Comparison of ENCODE assay signal across 21 cellular contexts in the genomic region with DNA sequence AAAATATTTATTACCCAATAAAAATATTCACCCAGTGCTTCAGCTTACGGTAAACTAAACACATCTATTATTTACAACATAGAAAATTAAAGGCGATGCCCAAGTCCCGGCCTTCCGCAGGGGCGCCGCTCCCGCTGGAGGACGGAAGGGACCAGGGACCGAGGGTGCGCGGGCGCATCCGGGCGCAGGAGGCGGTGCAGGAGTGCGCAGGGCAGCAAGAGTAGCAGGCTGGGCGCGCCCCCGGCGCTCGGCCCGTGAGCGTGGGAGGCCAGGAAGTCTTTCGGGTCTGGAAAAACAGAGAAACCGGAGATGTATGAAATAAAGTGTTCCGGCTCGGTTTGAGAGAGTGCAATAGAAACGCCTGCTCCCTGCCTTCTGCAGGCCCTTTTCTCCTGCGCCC. TPM values are rescaled to one million over a fixed set of nuclear protein-coding genes. Genes with fewer than 3 reads are reported as not detected.
"Had no signal": no experiment of that assay in that cellular context is flagged by ENCODE, and none has a peak within 500 bp of the region (broad histone marks: within the 10 kb centered on the region; RNA-seq: fewer than 3 reads in every experiment).

No MANE protein-coding gene starts in this region.

RNA-seq across cellular contexts. Expression of a gene that starts 6.6 kb away (rescaled TPM):
- total RNA-seq: activated B cell treated with CpG ODN at 0.5 μM for 24 hours; activated CD4-positive, alpha-beta memory T cell treated with anti-CD3 and anti-CD28 coated beads for 36 hours; activated CD4-positive, alpha-beta T cell treated with anti-CD3 and anti-CD28 coated beads, Interleukin-2, amount 10 ng/mL, durations not matched to agents 24 days and 14 days; activated CD8-positive, alpha-beta memory T cell treated with anti-CD3 and anti-CD28 coated beads for 36 hours; activated CD8-positive, alpha-beta T cell treated with anti-CD3 and anti-CD28 coated beads for 36 hours; activated naive CD4-positive, alpha-beta T cell treated with anti-CD3 and anti-CD28 coated beads for 36 hours; activated naive CD4-positive, alpha-beta T cell treated with anti-CD3 and anti-CD28 coated beads, Interleukin-2, amount 50 U/mL, for 72 hours; activated naive CD8-positive, alpha-beta T cell treated with anti-CD3 and anti-CD28 coated beads for 36 hours; activated T-cell treated with anti-CD3 and anti-CD28 coated beads, Interleukin-2, amount 50 U/mL, for 72 hours; activated T-helper 1 cell treated with anti-CD3 and anti-CD28 coated beads, Interleukin-12 subunit alpha, Interleukin-12 subunit beta, Interleukin-2, Interleukin-4 antibody, amounts not matched to agents 30 ng/mL and 10 ng/mL and 1 ng/mL, durations not matched to agents 14 hours and 24 hours and 36 hours; activated T-helper 17 cell treated with anti-CD3 and anti-CD28 coated beads, Interleukin-2, amount 50 U/mL, for 72 hours; aorta; astrocyte; breast epithelium; cardiac septum; T-cell; T-helper 1 cell treated with Interleukin-12 subunit alpha and Interleukin-12 subunit beta and Interleukin-4 antibody, amounts not matched to agents 30 ng/mL and 1 ng/mL, for 36 hours; T-helper 17 cell; T-helper 2 cell treated with Interferon-gamma antibody and Interleukin-4, amounts not matched to agents 100 ng/mL and 5 ng/mL, for 36 hours had no signal
- polyA plus RNA-seq: aorta had no signal

RNA-seq across cellular contexts. Expression of a gene that starts 18.4 kb away (rescaled TPM):
- total RNA-seq: activated B cell treated with CpG ODN at 0.5 μM for 24 hours; activated CD4-positive, alpha-beta memory T cell treated with anti-CD3 and anti-CD28 coated beads for 36 hours; activated CD4-positive, alpha-beta T cell treated with anti-CD3 and anti-CD28 coated beads, Interleukin-2, amount 10 ng/mL, durations not matched to agents 24 days and 14 days; activated CD8-positive, alpha-beta memory T cell treated with anti-CD3 and anti-CD28 coated beads for 36 hours; activated CD8-positive, alpha-beta T cell treated with anti-CD3 and anti-CD28 coated beads for 36 hours; activated naive CD4-positive, alpha-beta T cell treated with anti-CD3 and anti-CD28 coated beads for 36 hours; activated naive CD4-positive, alpha-beta T cell treated with anti-CD3 and anti-CD28 coated beads, Interleukin-2, amount 50 U/mL, for 72 hours; activated naive CD8-positive, alpha-beta T cell treated with anti-CD3 and anti-CD28 coated beads for 36 hours; activated T-cell treated with anti-CD3 and anti-CD28 coated beads, Interleukin-2, amount 50 U/mL, for 4 hours; activated T-cell treated with anti-CD3 and anti-CD28 coated beads, Interleukin-2, amount 50 U/mL, for 72 hours; activated T-helper 1 cell treated with anti-CD3 and anti-CD28 coated beads, Interleukin-12 subunit alpha, Interleukin-12 subunit beta, Interleukin-2, Interleukin-4 antibody, amounts not matched to agents 30 ng/mL and 10 ng/mL and 1 ng/mL, durations not matched to agents 14 hours and 24 hours and 36 hours; activated T-helper 17 cell treated with anti-CD3 and anti-CD28 coated beads, Interleukin-2, amount 50 U/mL, for 72 hours; adrenal gland; aorta; astrocyte; breast epithelium; cardiac septum; T-cell; T-helper 1 cell treated with Interleukin-12 subunit alpha and Interleukin-12 subunit beta and Interleukin-4 antibody, amounts not matched to agents 30 ng/mL and 1 ng/mL, for 36 hours; T-helper 17 cell; T-helper 2 cell treated with Interferon-gamma antibody and Interleukin-4, amounts not matched to agents 100 ng/mL and 5 ng/mL, for 36 hours had no signal
- polyA plus RNA-seq: adrenal gland, aorta had no signal
